In the genomic region with DNA sequence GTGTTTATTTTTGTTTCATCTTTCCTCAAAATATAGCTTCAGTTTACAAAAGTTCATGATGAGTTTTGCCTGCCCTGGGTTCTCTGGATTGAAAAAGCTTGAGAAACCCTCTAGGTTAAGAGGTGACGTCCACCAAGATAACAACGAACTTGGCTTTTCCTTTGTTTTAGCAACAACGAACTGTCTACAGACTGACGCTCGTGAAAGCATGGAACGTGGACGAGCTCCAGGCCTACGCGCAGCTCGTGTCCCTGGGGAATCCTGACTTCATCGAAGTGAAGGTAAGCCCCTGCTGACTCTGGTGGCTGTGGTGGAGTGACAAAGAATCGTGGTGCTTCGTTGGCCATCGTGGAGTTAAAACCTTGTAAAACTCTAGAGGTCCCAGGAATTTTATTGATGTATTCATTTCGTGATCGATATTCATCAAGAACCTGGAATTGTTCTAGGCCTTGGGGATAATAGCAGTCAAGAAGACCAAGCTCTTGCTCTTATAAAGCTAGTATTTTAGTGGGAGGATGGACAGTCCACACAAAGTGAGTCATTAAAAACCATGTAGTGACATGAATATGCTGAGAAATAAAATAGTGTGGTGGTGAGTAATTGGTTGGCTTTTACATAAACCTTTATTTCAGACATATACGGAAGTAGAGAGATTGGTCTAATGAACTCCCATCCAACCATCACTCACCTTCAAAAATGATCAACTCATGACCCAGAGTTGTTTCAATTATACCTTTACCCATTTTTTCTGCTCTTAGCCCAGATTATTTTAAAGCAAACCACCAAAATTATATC, we compare ENCODE assay signal across 7 cellular contexts.
DNase-seq lines count a peak whose midpoint lies in the region; ATAC-seq, FAIRE-seq and TF ChIP-seq lines count a peak whose summit lies in the region.
"Not testable (repeated sequence)": the region's sequence is repeated elsewhere in the genome, so short reads cannot be mapped to it uniquely, and the experiment has no call there.

No MANE protein-coding gene starts in this region.

- not testable (repeated sequence) for H3K36me3 ChIP-seq in astrocyte (ENCODE audit: insufficient read depth, low read length); heart right ventricle; HepG2 (replicated peaks in 1 of 2; ENCODE audit: control insufficient read depth in 1 of 2, insufficient read depth in 2 of 2, low read length in 2 of 2)

- TF ChIP-seq EP300 in HepG2 (IDR thresholded peaks at IDR 0.05; ENCODE audit: low read depth in 2 of 2, low read length in 2 of 2); HepG2 (CRISPR knock-in tag; IDR thresholded peaks at IDR 0.05; ENCODE audit: borderline replicate concordance): not testable (repeated sequence)

- POLR2A ChIA-PET in HepG2 (lab: Yijun Ruan, JAX), result not testable (repeated sequence)

- not testable (repeated sequence) for H3K4me1 Mint-ChIP-seq in astrocyte (ENCODE audit: low read depth, unreplicated experiment)

- H3K4me2 ChIP-seq in astrocyte (ENCODE audit: low read length); HepG2 (ENCODE audit: low read depth, low read length): not testable (repeated sequence)

- H2AFZ ChIP-seq in astrocyte (ENCODE audit: low read depth, low read length); HepG2 (ENCODE audit: low read length): not testable (repeated sequence)

- not testable (repeated sequence) for H3K9me3 Mint-ChIP-seq in astrocyte (ENCODE audit: unreplicated experiment)

- in situ Hi-C loops in HepG2 (cut with HindIII; ENCODE audit: extremely low pct_ligation_motif_present, low pct_unique_long_range_greater_than_20kb), result not testable (repeated sequence)

- not testable (repeated sequence) for H3K27me3 Mint-ChIP-seq in astrocyte (ENCODE audit: low read depth, unreplicated experiment)

- TF ChIP-seq CTCF in astrocyte (IDR thresholded peaks at IDR 0.05; ENCODE audit: insufficient read depth, low read depth, low read length); epithelial cell of esophagus (IDR thresholded peaks at IDR 0.05; ENCODE audit: insufficient read depth, low read depth, low read length, missing control alignments); fibroblast of pulmonary artery (IDR thresholded peaks at IDR 0.05; ENCODE audit: low read length, missing control alignments); heart right ventricle (IDR thresholded peaks at IDR 0.05); HepG2 (CRISPR knock-in tag; IDR thresholded peaks at IDR 0.05): not testable (repeated sequence)

- not testable (repeated sequence) for H3K9me3 ChIP-seq in astrocyte (ENCODE audit: insufficient read depth, low read depth, low read length); heart right ventricle; HepG2 (ENCODE audit: low read length)

- not testable (repeated sequence) for H3K36me3 Mint-ChIP-seq in astrocyte (ENCODE audit: low read depth, unreplicated experiment)

- not testable (repeated sequence) for H4K20me1 ChIP-seq in astrocyte (ENCODE audit: insufficient read depth, low read length); HepG2 (ENCODE audit: insufficient read depth, low read length)

- not testable (repeated sequence) for BruUV-seq in HepG2 (replicated peaks; lab: Mats Ljungman, UMichigan)

- not testable (repeated sequence) for H3K9ac ChIP-seq in astrocyte (ENCODE audit: low read length); HepG2 (ENCODE audit: insufficient read depth, low read depth, low read length)

- TF ChIP-seq POLR2A in GM12892 (IDR thresholded peaks at IDR 0.05; ENCODE audit: low read depth, low read length); HepG2 (IDR thresholded peaks at IDR 0.05; ENCODE audit: insufficient read depth in 1 of 2, low read depth in 2 of 2, low read length in 2 of 2): not testable (repeated sequence)

- intact Hi-C loops in heart right ventricle (cut with DNase I); HepG2 (cut with micrococcal nuclease; ENCODE audit: unreplicated experiment): not testable (repeated sequence)

- H3K27ac ChIP-seq in astrocyte (ENCODE audit: low read depth, low read length); HepG2 (ENCODE audit: extremely low read length, insufficient read depth, low read length): not testable (repeated sequence)
- H3K27ac ChIP-seq in heart right ventricle, result peak overlapping the region in 3 of 10 donors; percentile 6 to 73 (median 46)

- not testable (repeated sequence) for H3K4me3 ChIP-seq in astrocyte (ENCODE audit: insufficient read depth, low read depth, low read length); epithelial cell of esophagus (ENCODE audit: low read length); fibroblast of pulmonary artery (replicated peaks; ENCODE audit: low read depth, low read length); heart right ventricle; HepG2 (replicated peaks in 1 of 3; ENCODE audit: insufficient read depth in 1 of 3, low read depth in 2 of 3, low read length in 3 of 3)

- not testable (repeated sequence) for TF ChIP-seq RAD21 in HepG2 (CRISPR knock-in tag; IDR thresholded peaks at IDR 0.05)

- H3K79me2 ChIP-seq in astrocyte (ENCODE audit: insufficient read depth, low read length); HepG2 (ENCODE audit: insufficient read depth, low read length): not testable (repeated sequence)

- H3K4me3 Mint-ChIP-seq in astrocyte (ENCODE audit: unreplicated experiment), result not testable (repeated sequence)

- CTCF ChIA-PET in HepG2 (lab: Yijun Ruan, JAX; ENCODE audit: low intra/inter-chr PET ratio, low total read pairs), result not testable (repeated sequence)

- H3K4me1 ChIP-seq in astrocyte (ENCODE audit: insufficient read depth, low read length); heart right ventricle; HepG2 (ENCODE audit: insufficient read depth, low read length): not testable (repeated sequence)

- peak in 6 of 8 donors; percentile 27 to 88 (median 68) for ATAC-seq in heart right ventricle
- ATAC-seq in HepG2, result not testable (repeated sequence)

- not testable (repeated sequence) for H3K27ac Mint-ChIP-seq in astrocyte (ENCODE audit: unreplicated experiment)

- FAIRE-seq in GM12892 (lab: Jason Lieb, UNC), result peak; percentile 17
- FAIRE-seq in astrocyte (lab: Jason Lieb, UNC), result peak; percentile 23
- FAIRE-seq in HepG2 (lab: Jason Lieb, UNC), result peak; percentile 39

- H3K27me3 ChIP-seq in astrocyte (ENCODE audit: insufficient read depth, low read length); heart right ventricle; HepG2 (ENCODE audit: control insufficient read depth in 1 of 2, insufficient read depth in 2 of 2, low read length in 2 of 2): not testable (repeated sequence)

- not testable (repeated sequence) for DNase-seq in GM12892 (ENCODE audit: insufficient read length); HepG2 (ENCODE audit: low spot score)
- DNase-seq in M059J (ENCODE audit: low read depth) (peak; percentile 27), astrocyte (ENCODE audit: low read depth) (peak; percentile 41), epithelial cell of esophagus (ENCODE audit: low read depth) (peak; percentile 78), fibroblast of pulmonary artery (ENCODE audit: low read depth) (peak; percentile 85), heart right ventricle (peak; percentile 21 to 45)

- WGBS in heart right ventricle, 2 donors, result 66 to 78% methylated on average over 11 to 15 of the region's 17 CpGs
- 99% methylated on average over 12 of the region's 17 CpGs for WGBS in HepG2 (ENCODE audit: low lambda C conversion rate)
